Comparison of ENCODE assay signal across 17 cellular contexts in genomic region chr6:63295553-63295952, GRCh38. TPM values are rescaled to one million over a fixed set of nuclear protein-coding genes. Genes with fewer than 3 reads are reported as not detected.
"Had no signal": no experiment of that assay in that cellular context is flagged by ENCODE, and none has a peak within 500 bp of the region (broad histone marks: within the 10 kb centered on the region; RNA-seq: fewer than 3 reads in every experiment).

No MANE protein-coding gene starts in this region.

- H3K9me3 ChIP-seq: right atrium auricular region had no signal

- H3K27ac ChIP-seq: heart right ventricle, right atrium auricular region, WERI-Rb-1 had no signal

- H3K4me3 ChIP-seq: heart right ventricle, right atrium auricular region had no signal

- H3K27me3 ChIP-seq: right atrium auricular region had no signal

- ATAC-seq: activated CD8-positive, alpha-beta T cell treated with anti-CD3 and anti-CD28 coated beads, Interleukin-2, amount 10 ng/mL, durations not matched to agents 7 days and 5 days; heart right ventricle; left ventricle myocardium superior had no signal

- H3K4me1 Mint-ChIP-seq: activated naive CD8-positive, alpha-beta T cell treated with anti-CD3 and anti-CD28 coated beads, Interleukin-2, amount 10 ng/mL, durations not matched to agents 7 days and 5 days had no signal

- H3K36me3 Mint-ChIP-seq: activated naive CD8-positive, alpha-beta T cell treated with anti-CD3 and anti-CD28 coated beads, Interleukin-2, amount 10 ng/mL, durations not matched to agents 7 days and 5 days had no signal

- FAIRE-seq: colon, endothelial cell of umbilical vein, urothelium cell line had no signal

- H3K27ac Mint-ChIP-seq: activated CD8-positive, alpha-beta T cell treated with anti-CD3 and anti-CD28 coated beads, Interleukin-2, amount 10 ng/mL, durations not matched to agents 7 days and 5 days; activated naive CD8-positive, alpha-beta T cell treated with anti-CD3 and anti-CD28 coated beads, Interleukin-2, amount 10 ng/mL, durations not matched to agents 7 days and 5 days had no signal

- H3K4me1 ChIP-seq: heart right ventricle, right atrium auricular region had no signal

- H3K36me3 ChIP-seq: heart right ventricle, right atrium auricular region, WERI-Rb-1 had no signal

- H3K4me3 Mint-ChIP-seq: activated CD8-positive, alpha-beta T cell treated with anti-CD3 and anti-CD28 coated beads, Interleukin-2, amount 10 ng/mL, durations not matched to agents 7 days and 5 days; activated naive CD8-positive, alpha-beta T cell treated with anti-CD3 and anti-CD28 coated beads, Interleukin-2, amount 10 ng/mL, durations not matched to agents 7 days and 5 days had no signal

- DNase-seq: activated CD4-positive, alpha-beta T cell treated with anti-CD3 and anti-CD28 coated beads for 48 hours; activated CD8-positive, alpha-beta memory T cell treated with anti-CD3 and anti-CD28 coated beads, Interleukin-2, amount 50 U/mL, for 48 hours; activated CD8-positive, alpha-beta T cell treated with anti-CD3 and anti-CD28 coated beads, Interleukin-2, amount 10 ng/mL, durations not matched to agents 7 days and 5 days; activated naive CD8-positive, alpha-beta T cell treated with anti-CD3 and anti-CD28 coated beads, Interleukin-2, amount 10 ng/mL, durations not matched to agents 7 days and 5 days; anterior cingulate cortex; heart right ventricle; kidney; left ventricle myocardium superior; posterior cingulate gyrus; small intestine; T1000; WERI-Rb-1 had no signal

- H3K9me3 Mint-ChIP-seq: activated naive CD8-positive, alpha-beta T cell treated with anti-CD3 and anti-CD28 coated beads, Interleukin-2, amount 10 ng/mL, durations not matched to agents 7 days and 5 days had no signal

- H3K27me3 Mint-ChIP-seq: activated naive CD8-positive, alpha-beta T cell treated with anti-CD3 and anti-CD28 coated beads, Interleukin-2, amount 10 ng/mL, durations not matched to agents 7 days and 5 days had no signal

RNA-seq across cellular contexts. Expression of gene LGSN, which starts 24.2 kb away (rescaled TPM):
- total RNA-seq: activated CD8-positive, alpha-beta T cell treated with anti-CD3 and anti-CD28 coated beads, Interleukin-2, amount 10 ng/mL, durations not matched to agents 7 days and 5 days; endothelial cell of umbilical vein; heart right ventricle; left ventricle myocardium superior; right atrium auricular region had no signal
- polyA plus RNA-seq: endothelial cell of umbilical vein, heart right ventricle, neural cell, small intestine had no signal
